ENCODE assay signal across 8 cellular contexts in the genomic region with DNA sequence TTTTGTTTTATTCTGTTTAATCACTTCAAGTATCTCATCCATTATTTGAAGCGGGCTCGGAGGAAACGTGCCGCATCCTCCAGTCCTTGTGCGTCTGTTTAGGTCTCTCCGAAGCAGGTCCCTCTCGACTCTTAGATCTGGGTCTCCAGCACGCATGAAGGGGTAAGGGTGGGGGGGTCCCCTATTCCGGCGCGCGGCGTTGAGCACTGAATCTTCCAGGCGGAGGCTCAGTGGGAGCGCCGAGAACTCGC. TPM values are rescaled to one million over a fixed set of nuclear protein-coding genes. Genes with fewer than 3 reads are reported as not detected.
DNase-seq lines count a peak whose midpoint lies in the region; ATAC-seq, FAIRE-seq and TF ChIP-seq lines count a peak whose summit lies in the region.

No MANE protein-coding gene starts in this region.

- H3K4me2 ChIP-seq in A549: peak overlapping the region; percentile 98

- peaks cover 15% of the 10 kb centered on the region for H3K36me3 Mint-ChIP-seq in nephron (ENCODE audit: low read depth)

- peaks cover 80% of the 10 kb centered on the region for H3K27me3 Mint-ChIP-seq in nephron (ENCODE audit: low read depth)

- peaks cover 25% of the 10 kb centered on the region for H3K9me3 Mint-ChIP-seq in nephron

- peaks cover 21% of the 10 kb centered on the region for H3K4me1 ChIP-seq in A549

- TF ChIP-seq RAD21 in A549 (conservative IDR thresholded peaks at IDR 0.05 in 1 of 2, IDR thresholded peaks at IDR 0.05 in 1 of 2): no peak

- H3K4me3 Mint-ChIP-seq in nephron: peak overlapping the region; percentile 88 to 92 (median 88)

- no peak for TF ChIP-seq EP300 in A549 (IDR thresholded peaks at IDR 0.05)

- peaks cover 26% of the 10 kb centered on the region for H3K4me1 Mint-ChIP-seq in nephron

- H3K27ac Mint-ChIP-seq in nephron: peak overlapping the region in 2 of 3 experiments; percentile 25 to 38

- H3K27ac ChIP-seq in A549: no peak overlapping the region
- peak overlapping the region in 1 of 2 donors; percentile 10 for H3K27ac ChIP-seq in coronary artery

- CTCF ChIA-PET in A549 (lab: Yijun Ruan, JAX): no interaction called here

- peak in 1 of 2 experiments; percentile 55; a peak in 4 of 6 replicates for ATAC-seq in A549

- TF ChIP-seq POLR2A in A549 (IDR thresholded peaks at IDR 0.05; ENCODE audit: low read length): no peak

- DNase-seq in A549 (ENCODE audit: low read depth in 1 of 2, low spot score in 1 of 2) (no peak), HFF-Myc (ENCODE audit: extremely low read depth, low read depth) (no peak), coronary artery (ENCODE audit: low spot score) (no peak), GM19239 (ENCODE audit: insufficient read length, low spot score) (no peak), GOT3 (lab: John Stamatoyannopoulos, UW) (no peak), Kasumi-1 (lab: John Stamatoyannopoulos, UW) (no peak)
- no peak for DNase-seq in stimulated activated CD8-positive, alpha-beta memory T cell treated with anti-CD3 and anti-CD28 coated beads, Interleukin-4, amount 100 ng/mL, for 48 hours

- POLR2A ChIA-PET in A549 (lab: Yijun Ruan, JAX): no interaction called here

- FAIRE-seq in A549 (lab: Jason Lieb, UNC) (no peak), GM19239 (lab: Jason Lieb, UNC) (no peak)

- peaks cover 25% of the 10 kb centered on the region for H3K9me3 ChIP-seq in A549

- no peak for TF ChIP-seq CTCF in A549 (IDR thresholded peaks at IDR 0.05)
- no peak for TF ChIP-seq CTCF in HFF-Myc (IDR thresholded peaks at IDR 0.05; ENCODE audit: low read depth, low read length, missing control alignments)
- no peak for TF ChIP-seq CTCF in coronary artery (IDR thresholded peaks at IDR 0.05)
- TF ChIP-seq CTCF in nephron (IDR thresholded peaks at IDR 0.05; ENCODE audit: unreplicated experiment in 3 of 3): no peak

- H3K4me3 ChIP-seq in A549 (peak overlapping the region; percentile 39), HFF-Myc (replicated peaks; ENCODE audit: low read depth, low read length) (peak overlapping the region; percentile 13), coronary artery (peak overlapping the region; percentile 76)

- WGBS in A549 (ENCODE audit: missing lambda C conversion rate): 3% methylated on average over 8 of the region's 17 CpGs

TF ChIP-seq in A549, 52 proteins besides CTCF, POLR2A, EP300 and RAD21:
- TF ChIP-seq HDAC2 (IDR thresholded peaks at IDR 0.05) (no peak), GATA3 (IDR thresholded peaks at IDR 0.05; ENCODE audit: borderline replicate concordance) (no peak), CEBPB (IDR thresholded peaks at IDR 0.05) (no peak), SREBF2 (IDR thresholded peaks at IDR 0.05) (no peak)
TF ChIP-seq in A549: peak in this region for 0.

RNA-seq across cellular contexts. Expression of gene LGR5, which starts 0.3 kb away (rescaled TPM):
- not detected in 2 replicates for polyA plus RNA-seq in A549 (2011; rRNA removed)
- not detected in 2 replicates for polyA plus RNA-seq in A549 (2012; cell fraction: cytosol; rRNA removed)
- not detected in 2 replicates for polyA plus RNA-seq in A549 (2012; cell fraction: nucleus; rRNA removed)
- polyA plus RNA-seq in A549 (2017; fragmentation: RNase III; extraction: RNeasy Plus Mini Kit Qiagen cat#74134 plus additional on column Dnase treatment): not detected in 3 replicates
- not detected in 2 replicates for polyA minus RNA-seq in A549 (2011; rRNA and poly(A)+ RNA removed)

Comparison
In these comparisons a context has a peak if more than half of its experiments do, and no peak if none do; other contexts are left out.
1. H3K4me3 ChIP-seq: peak in every context shown above with its lines; median percentile 76 in coronary artery; 39 in A549; 13 in HFF-Myc.